8 cellular contexts compared by ENCODE assay signal in the genomic region with DNA sequence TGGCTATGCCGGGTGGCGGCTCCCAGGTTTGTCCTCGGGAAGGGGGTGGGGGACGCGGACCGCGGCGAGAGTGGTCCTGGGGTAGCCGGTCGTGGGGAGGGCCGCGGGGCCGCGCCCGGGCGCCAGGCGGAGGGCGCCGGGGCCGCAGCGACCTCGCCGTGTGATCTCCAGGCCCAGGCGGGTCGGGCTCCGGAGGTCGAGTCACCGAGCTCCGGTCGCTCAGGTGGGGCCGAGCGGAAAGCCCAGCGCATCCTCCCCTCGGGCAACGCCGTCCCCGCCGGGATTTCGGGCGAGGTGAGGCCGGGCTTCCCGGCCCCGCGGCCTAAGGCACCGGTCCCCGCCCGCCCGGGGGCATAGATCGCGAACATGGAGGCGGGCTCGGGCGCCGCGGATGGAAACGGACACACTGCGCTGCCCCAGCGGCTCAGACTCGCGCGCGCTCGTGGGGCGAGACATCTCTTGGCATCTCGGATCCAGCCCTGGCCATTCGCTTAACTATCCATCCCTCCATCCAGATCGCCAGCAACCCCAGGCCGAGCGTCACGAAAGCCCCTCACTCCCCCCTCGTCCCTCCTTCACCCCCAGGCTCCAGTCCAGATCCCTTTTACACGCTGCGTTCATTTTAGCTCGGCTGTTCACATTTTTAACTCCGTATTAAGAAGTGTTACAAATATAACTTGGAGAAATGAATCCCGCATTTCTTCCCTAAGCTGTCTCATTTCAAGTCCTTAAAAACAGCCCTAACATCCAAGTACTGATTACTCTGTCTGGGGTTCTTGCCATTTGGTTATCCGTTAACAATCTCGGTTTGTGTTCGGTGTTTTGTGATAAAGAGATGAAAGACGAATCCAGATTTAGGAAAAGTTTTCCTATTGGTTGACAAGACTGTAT. TPM values are rescaled to one million over a fixed set of nuclear protein-coding genes. Genes with fewer than 3 reads are reported as not detected.
A peak's percentile ranks its signal among the peaks of the same experiment; 100 is the strongest.
DNase-seq lines count a peak whose midpoint lies in the region; ATAC-seq and TF ChIP-seq lines count a peak whose summit lies in the region.

No MANE protein-coding gene starts in this region.

- no peaks in the 10 kb centered on the region for H3K9me3 ChIP-seq in aorta (ENCODE audit: control insufficient read depth, low read length)

- no peaks in the 10 kb centered on the region for H3K9me3 Mint-ChIP-seq in activated CD4-positive, alpha-beta memory T cell treated with anti-CD3 and anti-CD28 coated beads, Interleukin-2, amount 10 ng/mL, durations not matched to agents 7 days and 5 days
- peaks cover 0 to 3% (median 0%) of the 10 kb centered on the region in 7 donors for H3K9me3 Mint-ChIP-seq in naive B cell

- 0 to 1% methylated on average over 35 to 80 of the region's 80 CpGs for WGBS in aorta, 2 donors

- H3K4me1 Mint-ChIP-seq in activated CD4-positive, alpha-beta memory T cell treated with anti-CD3 and anti-CD28 coated beads, Interleukin-2, amount 10 ng/mL, durations not matched to agents 7 days and 5 days: peaks cover 17% of the 10 kb centered on the region
- H3K4me1 Mint-ChIP-seq in naive B cell: peaks cover 9 to 13% (median 12%) of the 10 kb centered on the region in 3 donors

- H3K36me3 ChIP-seq in aorta (ENCODE audit: control insufficient read depth in 1 of 2, insufficient read depth in 2 of 2, low read length in 1 of 2): no peaks in the 10 kb centered on the region

- H3K4me1 ChIP-seq in aorta (ENCODE audit: control insufficient read depth in 1 of 2, insufficient read depth in 2 of 2, low read length in 2 of 2): peaks cover 0 to 9% of the 10 kb centered on the region in 2 donors

- peak overlapping the region; percentile 78 to 94 for H3K27ac ChIP-seq in aorta (ENCODE audit: low read depth in 1 of 2, low read length in 2 of 2)

- CTCF ChIA-PET in activated CD4-positive, alpha-beta memory T cell treated with anti-CD3 and anti-CD28 coated beads, Interleukin-2, amount 10 ng/mL, durations not matched to agents 7 days and 5 days (lab: Charles Lee): interaction anchor here (0.7 to 2.5 kb wide), 2 partner anchors 16 to 336 kb away, joined by 3 to 8 read pairs; no protein-coding TSS in a partner anchor

- intact Hi-C loops in aorta (cut with DNase I): loop anchor here (5.0 to 10.0 kb wide), 6 partner anchors 61 to 1869 kb away; partner anchors contain the start of genes ATM (in 1 of the 2), NPAT (in 1 of the 2) and RDX (in 1 of the 2)

- H3K27me3 ChIP-seq in aorta (ENCODE audit: control insufficient read depth in 1 of 2, insufficient read depth in 2 of 2, low read length in 1 of 2): no peaks in the 10 kb centered on the region

- no peak for TF ChIP-seq CTCF in fibroblast of the aortic adventitia (IDR thresholded peaks at IDR 0.05; ENCODE audit: insufficient read depth, low read length)

- peaks cover 3% of the 10 kb centered on the region for H3K36me3 Mint-ChIP-seq in activated CD4-positive, alpha-beta memory T cell treated with anti-CD3 and anti-CD28 coated beads, Interleukin-2, amount 10 ng/mL, durations not matched to agents 7 days and 5 days (ENCODE audit: low read depth)
- H3K36me3 Mint-ChIP-seq in naive B cell: no peaks in the 10 kb centered on the region

- ATAC-seq in HG02571 (IDR thresholded peaks at IDR 0.05; ENCODE audit: unreplicated experiment): peak; percentile 24
- peak; percentile 22 to 34 for ATAC-seq in naive B cell (ENCODE audit: low read depth in 2 of 2)
- ATAC-seq in aorta (ENCODE audit: low FRiP score): peak; percentile 83

- POLR2A ChIA-PET in activated CD4-positive, alpha-beta memory T cell treated with anti-CD3 and anti-CD28 coated beads, Interleukin-2, amount 10 ng/mL, durations not matched to agents 7 days and 5 days (lab: Charles Lee): interaction anchor here (1.4 kb wide), 1 partner anchor 15 kb away, joined by 5 read pairs; no protein-coding TSS in a partner anchor

- H3K27me3 Mint-ChIP-seq in activated CD4-positive, alpha-beta memory T cell treated with anti-CD3 and anti-CD28 coated beads, Interleukin-2, amount 10 ng/mL, durations not matched to agents 7 days and 5 days: peaks cover 42% of the 10 kb centered on the region
- H3K27me3 Mint-ChIP-seq in naive B cell: peaks cover 35 to 47% (median 37%) of the 10 kb centered on the region in 3 donors

- H3K4me3 ChIP-seq in fibroblast of the aortic adventitia (ENCODE audit: low read depth, low read length) (peak overlapping the region; percentile 73), aorta (ENCODE audit: low read length in 2 of 2) (peak overlapping the region; percentile 75 to 80)

- H3K4me3 Mint-ChIP-seq in activated CD4-positive, alpha-beta memory T cell treated with anti-CD3 and anti-CD28 coated beads, Interleukin-2, amount 10 ng/mL, durations not matched to agents 7 days and 5 days: peak overlapping the region; percentile 71
- H3K4me3 Mint-ChIP-seq in naive B cell: peak overlapping the region; percentile 67 to 86 (median 79)

- H3K27ac Mint-ChIP-seq in activated CD4-positive, alpha-beta memory T cell treated with anti-CD3 and anti-CD28 coated beads, Interleukin-2, amount 10 ng/mL, durations not matched to agents 7 days and 5 days: peak overlapping the region; percentile 31
- H3K27ac Mint-ChIP-seq in naive B cell: no peak overlapping the region

- DNase-seq in stimulated activated CD4-positive, alpha-beta T cell treated with anti-CD3 and anti-CD28 coated beads, Interleukin-4, amount 100 ng/mL, for 1 hour: peak; percentile 4
- no peak for DNase-seq in stimulated activated CD4-positive, alpha-beta T cell treated with anti-CD3 and anti-CD28 coated beads, Interleukin-1b, Interleukin-23, amount 100 ng/mL, for 48 hours
- DNase-seq in NCI-H146 (lab: John Stamatoyannopoulos, UW) (peak; percentile 77), fibroblast of the aortic adventitia (ENCODE audit: low read depth) (peak; percentile 75), naive B cell (peak; percentile 7), aorta (peak; percentile 77 to 87)
- no peak for DNase-seq in activated CD4-positive, alpha-beta memory T cell treated with anti-CD3 and anti-CD28 coated beads, Interleukin-2, amount 10 ng/mL, durations not matched to agents 7 days and 5 days

RNA-seq across cellular contexts. Expression of gene ZC3H12C, which starts 0.5 kb away (rescaled TPM):
- 1 to 10 TPM; 3.8 to 4.1 TPM for total RNA-seq in activated CD4-positive, alpha-beta memory T cell treated with anti-CD3 and anti-CD28 coated beads, Interleukin-2, amount 10 ng/mL, durations not matched to agents 7 days and 5 days
- total RNA-seq in fibroblast of the aortic adventitia (ENCODE audit: low replicate concordance) (8.7 and 17.4 TPM in 2 replicates), aorta (10 to 100 TPM; 17.2 to 17.9 TPM)
- polyA plus RNA-seq in naive B cell (ENCODE audit: low read depth in 6 of 6) (under 1 TPM in 1 of 6 donors, not detected in 5; 0.08 TPM), aorta (1 to 10 TPM; 1.1 to 2.1 TPM)

Comparison
In these comparisons a context has a peak if more than half of its experiments do, and no peak if none do; other contexts are left out.
1. DNase-seq: peak in stimulated activated CD4-positive, alpha-beta T cell treated with anti-CD3 and anti-CD28 coated beads, Interleukin-4, amount 100 ng/mL, for 1 hour (single experiment), NCI-H146 (single experiment), fibroblast of the aortic adventitia (single experiment), naive B cell (single experiment) and aorta (2 of 2); none in stimulated activated CD4-positive, alpha-beta T cell treated with anti-CD3 and anti-CD28 coated beads, Interleukin-1b, Interleukin-23, amount 100 ng/mL, for 48 hours (single experiment) and activated CD4-positive, alpha-beta memory T cell treated with anti-CD3 and anti-CD28 coated beads, Interleukin-2, amount 10 ng/mL, durations not matched to agents 7 days and 5 days (single experiment).
2. ATAC-seq: peak in every context shown above with its lines; median percentile 83 in aorta; 28 in naive B cell; 24 in HG02571.